ENCODE assay signal across 18 cellular contexts in genomic region chr2:157877761-157878400, GRCh38. TPM values are rescaled to one million over a fixed set of nuclear protein-coding genes. Genes with fewer than 3 reads are reported as not detected.
DNase-seq lines count a peak whose midpoint lies in the region; ATAC-seq and TF ChIP-seq lines count a peak whose summit lies in the region.
"Had no signal": no experiment of that assay in that cellular context is flagged by ENCODE, and none has a peak within 500 bp of the region (broad histone marks: within the 10 kb centered on the region; RNA-seq: fewer than 3 reads in every experiment).

No MANE protein-coding gene starts in this region.

- no peak for ATAC-seq in activated CD4-positive, alpha-beta T cell treated with anti-CD3 and anti-CD28 coated beads for 36 hours
- no peak for ATAC-seq in natural killer cell treated with Interleukin-12 subunit alpha and Interleukin-12 subunit beta and Interleukin-15 and Interleukin-18, amount 100 ng/mL, for 72 hours
- ATAC-seq: esophagus mucosa had no signal

- H3K36me3 ChIP-seq in Karpas-422 (ENCODE audit: insufficient read depth, low read length) (no peaks in the 10 kb centered on the region), BE2C (no peaks in the 10 kb centered on the region)
- H3K36me3 ChIP-seq: MG63, upper lobe of left lung had no signal

- H3K4me3 Mint-ChIP-seq in activated CD4-positive, alpha-beta T cell treated with anti-CD3 and anti-CD28 coated beads for 36 hours: peak overlapping the region; percentile 69
- peak overlapping the region; percentile 75 for H3K4me3 Mint-ChIP-seq in activated naive CD8-positive, alpha-beta T cell treated with anti-CD3 and anti-CD28 coated beads for 36 hours
- H3K4me3 Mint-ChIP-seq in natural killer cell treated with Interleukin-12 subunit alpha and Interleukin-12 subunit beta and Interleukin-15 and Interleukin-18, amount 100 ng/mL, for 72 hours: peak overlapping the region; percentile 70

- H3K27me3 ChIP-seq in Karpas-422 (ENCODE audit: low read length) (no peaks in the 10 kb centered on the region), BE2C (no peaks in the 10 kb centered on the region)
- H3K27me3 ChIP-seq: MG63, upper lobe of left lung had no signal

- H3K9me3 Mint-ChIP-seq in activated CD4-positive, alpha-beta T cell treated with anti-CD3 and anti-CD28 coated beads for 36 hours (ENCODE audit: low read depth): no peaks in the 10 kb centered on the region
- no peaks in the 10 kb centered on the region for H3K9me3 Mint-ChIP-seq in activated naive CD8-positive, alpha-beta T cell treated with anti-CD3 and anti-CD28 coated beads for 36 hours
- no peaks in the 10 kb centered on the region for H3K9me3 Mint-ChIP-seq in natural killer cell treated with Interleukin-12 subunit alpha and Interleukin-12 subunit beta and Interleukin-15 and Interleukin-18, amount 100 ng/mL, for 72 hours
- H3K9me3 Mint-ChIP-seq: activated B cell treated with CpG ODN at 0.5 μM for 24 hours had no signal

- no peaks in the 10 kb centered on the region for H3K27me3 Mint-ChIP-seq in activated CD4-positive, alpha-beta T cell treated with anti-CD3 and anti-CD28 coated beads for 36 hours
- H3K27me3 Mint-ChIP-seq in activated naive CD8-positive, alpha-beta T cell treated with anti-CD3 and anti-CD28 coated beads for 36 hours: no peaks in the 10 kb centered on the region
- H3K27me3 Mint-ChIP-seq in natural killer cell treated with Interleukin-12 subunit alpha and Interleukin-12 subunit beta and Interleukin-15 and Interleukin-18, amount 100 ng/mL, for 72 hours: no peaks in the 10 kb centered on the region
- H3K27me3 Mint-ChIP-seq: activated B cell treated with CpG ODN at 0.5 μM for 24 hours had no signal

- peak overlapping the region; percentile 90 for H3K4me2 ChIP-seq in Karpas-422 (ENCODE audit: low read depth, low read length, poor library complexity, severe bottlenecking)

- no peak overlapping the region for H3K4me3 ChIP-seq in Karpas-422 (ENCODE audit: low read length)
- no peak overlapping the region for H3K4me3 ChIP-seq in BE2C (ENCODE audit: low read depth, low read length)
- H3K4me3 ChIP-seq: MG63 had no signal

- H3K27ac Mint-ChIP-seq in activated CD4-positive, alpha-beta T cell treated with anti-CD3 and anti-CD28 coated beads for 36 hours: no peak overlapping the region
- H3K27ac Mint-ChIP-seq in activated naive CD8-positive, alpha-beta T cell treated with anti-CD3 and anti-CD28 coated beads for 36 hours: no peak overlapping the region
- no peak overlapping the region for H3K27ac Mint-ChIP-seq in natural killer cell treated with Interleukin-12 subunit alpha and Interleukin-12 subunit beta and Interleukin-15 and Interleukin-18, amount 100 ng/mL, for 72 hours
- H3K27ac Mint-ChIP-seq: activated B cell treated with CpG ODN at 0.5 μM for 24 hours had no signal

- intact Hi-C loops in activated CD4-positive, alpha-beta T cell treated with anti-CD3 and anti-CD28 coated beads for 36 hours (cut with DNase I, micrococcal nuclease): loop anchor here (2.0 to 10.0 kb wide), 6 partner anchors 41 to 579 kb away; partner anchors contain the start of genes CCDC148 (in 2 of the 2) and PKP4 (in 2 of the 2)

- H3K9me3 ChIP-seq in Karpas-422 (ENCODE audit: low read length) (no peaks in the 10 kb centered on the region), BE2C (no peaks in the 10 kb centered on the region)
- H3K9me3 ChIP-seq: MG63, upper lobe of left lung had no signal

- H4K20me1 ChIP-seq in Karpas-422 (ENCODE audit: insufficient read depth, low read depth, low read length): no peaks in the 10 kb centered on the region

- H3K9ac ChIP-seq in Karpas-422 (ENCODE audit: low read length): no peak overlapping the region

- no peak for DNase-seq in activated CD4-positive, alpha-beta T cell treated with anti-CD3 and anti-CD28 coated beads for 36 hours
- DNase-seq in activated CD4-positive, alpha-beta T cell treated with anti-CD3 and anti-CD28 coated beads for 1 hour: no peak
- DNase-seq in Karpas-422 (no peak), BE2C (no peak), NCI-H1436 treated with DMSO at 0.1 percent for 48 hours (lab: John Stamatoyannopoulos, UW) (no peak), cerebellar cortex (ENCODE audit: low spot score) (no peak)
- no peak for DNase-seq in activated naive CD8-positive, alpha-beta T cell treated with anti-CD3 and anti-CD28 coated beads for 36 hours
- no peak for DNase-seq in natural killer cell treated with Interleukin-12 subunit alpha and Interleukin-12 subunit beta and Interleukin-15 and Interleukin-18, amount 100 ng/mL, for 72 hours (ENCODE audit: low spot score)
- DNase-seq: activated B cell treated with CpG ODN at 0.5 μM for 24 hours; islet precursor cell; mesenchymal stem cell; MG63; NCI-H2029 treated with DMSO at 0.1 percent for 48 hours; NCI-H69; occipital lobe; stimulated activated CD4-positive, alpha-beta T cell treated with anti-CD3 and anti-CD28 coated beads, Interleukin-4, amount 100 ng/mL, for 4 hours; upper lobe of left lung had no signal

- peaks cover 38% of the 10 kb centered on the region for H3K4me1 Mint-ChIP-seq in activated CD4-positive, alpha-beta T cell treated with anti-CD3 and anti-CD28 coated beads for 36 hours
- peaks cover 33% of the 10 kb centered on the region for H3K4me1 Mint-ChIP-seq in activated naive CD8-positive, alpha-beta T cell treated with anti-CD3 and anti-CD28 coated beads for 36 hours
- H3K4me1 Mint-ChIP-seq in natural killer cell treated with Interleukin-12 subunit alpha and Interleukin-12 subunit beta and Interleukin-15 and Interleukin-18, amount 100 ng/mL, for 72 hours (ENCODE audit: low read depth in 2 of 2): peaks cover 15 to 25% of the 10 kb centered on the region in 2 donors

- H2AFZ ChIP-seq in Karpas-422 (ENCODE audit: low read length): no peak overlapping the region

- POLR2A ChIA-PET in activated CD4-positive, alpha-beta T cell treated with anti-CD3 and anti-CD28 coated beads for 36 hours (lab: Charles Lee): interaction anchor here (3.7 kb wide), 1 partner anchor 21 kb away, joined by 29 read pairs; no protein-coding TSS in a partner anchor

- H3K4me1 ChIP-seq in Karpas-422 (ENCODE audit: low read length) (peaks cover 13% of the 10 kb centered on the region), BE2C (no peaks in the 10 kb centered on the region)

- peaks cover 13% of the 10 kb centered on the region for H3K36me3 Mint-ChIP-seq in activated CD4-positive, alpha-beta T cell treated with anti-CD3 and anti-CD28 coated beads for 36 hours (ENCODE audit: low read depth)
- no peaks in the 10 kb centered on the region for H3K36me3 Mint-ChIP-seq in activated naive CD8-positive, alpha-beta T cell treated with anti-CD3 and anti-CD28 coated beads for 36 hours
- no peaks in the 10 kb centered on the region for H3K36me3 Mint-ChIP-seq in natural killer cell treated with Interleukin-12 subunit alpha and Interleukin-12 subunit beta and Interleukin-15 and Interleukin-18, amount 100 ng/mL, for 72 hours

- no peak for TF ChIP-seq CTCF in BE2C (IDR thresholded peaks at IDR 0.05; ENCODE audit: low read depth, low read length)

- no peaks in the 10 kb centered on the region for H3K79me2 ChIP-seq in Karpas-422 (ENCODE audit: low read length)

- CTCF ChIA-PET in activated CD4-positive, alpha-beta T cell treated with anti-CD3 and anti-CD28 coated beads for 36 hours (lab: Charles Lee): interaction anchor here (0.7 to 3.4 kb wide), 9 partner anchors 10 to 571 kb away, joined by 3 to 30 read pairs (median 6); no protein-coding TSS in a partner anchor

- no peak overlapping the region for H3K27ac ChIP-seq in Karpas-422 (ENCODE audit: low read length)

- no peaks in the 10 kb centered on the region for H3K9me2 ChIP-seq in Karpas-422 (replicated peaks; ENCODE audit: insufficient read depth, low read length)

RNA-seq across cellular contexts. Expression of gene ACVR1, which starts 1.8 kb away (rescaled TPM):
- total RNA-seq in activated CD4-positive, alpha-beta T cell treated with anti-CD3 and anti-CD28 coated beads for 36 hours: 10 to 100 TPM; 17.1 to 23.0 TPM
- 0.07 and 0.22 TPM in 2 replicates for total RNA-seq in Karpas-422 (2014; rRNA removed; shearing (Covaris generic); ENCODE audit: low replicate concordance)
- total RNA-seq in activated naive CD8-positive, alpha-beta T cell treated with anti-CD3 and anti-CD28 coated beads for 36 hours: 1 to 10 TPM; 6.4 to 7.1 TPM
- total RNA-seq in natural killer cell treated with Interleukin-12 subunit alpha and Interleukin-12 subunit beta and Interleukin-15 and Interleukin-18, amount 100 ng/mL, for 72 hours: 10 to 100 TPM in 1 of 2 donors, 1 to 10 TPM in 1; 5.7 to 14.3 TPM
- 8.5 TPM for polyA plus RNA-seq in BE2C (2012; ENCODE audit: insufficient read depth, insufficient read length, low read depth)
